Comparison of ENCODE assay signal across 20 cellular contexts in genomic region chr4:157832596-157832995, GRCh38.
"Had no signal": no experiment of that assay in that cellular context is flagged by ENCODE, and none has a peak within 500 bp of the region (broad histone marks: within the 10 kb centered on the region; RNA-seq: fewer than 3 reads in every experiment).

No MANE protein-coding gene starts in this region.

- DNase-seq: cortex of kidney; dorsolateral prefrontal cortex; effector CD8-positive, alpha-beta T cell; foreskin melanocyte; head of caudate nucleus; hippocampal formation; kidney glomerular epithelial cell; left lung; lower lobe of right lung; occipital lobe; stimulated activated CD4-positive, alpha-beta T cell treated with anti-CD3 and anti-CD28 coated beads, Interleukin-2, amount 100 ng/mL, for 24 hours; stimulated activated CD4-positive, alpha-beta T cell treated with anti-CD3 and anti-CD28 coated beads, Interleukin-4, amount 100 ng/mL, for 4 hours; stimulated activated naive B cell treated with anti-CD40 and anti-IgM and Interleukin-4, amounts not matched to agents 10 μg/mL and 1 μg/mL and 100 μg/mL, for 72 hours; stimulated activated naive CD8-positive, alpha-beta T cell treated with anti-CD3 and anti-CD28 coated beads, Interleukin-15, amount 100 ng/mL, for 72 hours; substantia nigra; transverse colon had no signal

- H3K27me3 ChIP-seq: dorsolateral prefrontal cortex, left lung, transverse colon had no signal

- H2AFZ ChIP-seq: parathyroid adenoma had no signal

- H3K4me1 ChIP-seq: left lung, lower lobe of right lung, parathyroid adenoma, prostate gland had no signal

- H3K79me2 ChIP-seq: parathyroid adenoma had no signal

- H3K9me3 ChIP-seq: lower lobe of right lung, prostate gland, thoracic aorta, transverse colon had no signal

- ATAC-seq: left lung; lower lobe of right lung; sciatic nerve; stimulated activated naive B cell treated with anti-CD40 and anti-IgM and Interleukin-4, amounts not matched to agents 10 μg/mL and 1 μg/mL and 100 μg/mL, for 72 hours; stimulated activated naive CD8-positive, alpha-beta T cell treated with anti-CD3 and anti-CD28 coated beads, Interleukin-15, amount 100 ng/mL, for 72 hours had no signal

- H3K4me3 ChIP-seq: dorsolateral prefrontal cortex, left lung, lower lobe of right lung, prostate gland, thoracic aorta, transverse colon had no signal

- H3K36me3 ChIP-seq: left lung, lower lobe of right lung, prostate gland, thoracic aorta, transverse colon had no signal

- H3K27ac ChIP-seq: left lung, lower lobe of right lung, parathyroid adenoma, prostate gland, thoracic aorta had no signal
